In the genomic region with DNA sequence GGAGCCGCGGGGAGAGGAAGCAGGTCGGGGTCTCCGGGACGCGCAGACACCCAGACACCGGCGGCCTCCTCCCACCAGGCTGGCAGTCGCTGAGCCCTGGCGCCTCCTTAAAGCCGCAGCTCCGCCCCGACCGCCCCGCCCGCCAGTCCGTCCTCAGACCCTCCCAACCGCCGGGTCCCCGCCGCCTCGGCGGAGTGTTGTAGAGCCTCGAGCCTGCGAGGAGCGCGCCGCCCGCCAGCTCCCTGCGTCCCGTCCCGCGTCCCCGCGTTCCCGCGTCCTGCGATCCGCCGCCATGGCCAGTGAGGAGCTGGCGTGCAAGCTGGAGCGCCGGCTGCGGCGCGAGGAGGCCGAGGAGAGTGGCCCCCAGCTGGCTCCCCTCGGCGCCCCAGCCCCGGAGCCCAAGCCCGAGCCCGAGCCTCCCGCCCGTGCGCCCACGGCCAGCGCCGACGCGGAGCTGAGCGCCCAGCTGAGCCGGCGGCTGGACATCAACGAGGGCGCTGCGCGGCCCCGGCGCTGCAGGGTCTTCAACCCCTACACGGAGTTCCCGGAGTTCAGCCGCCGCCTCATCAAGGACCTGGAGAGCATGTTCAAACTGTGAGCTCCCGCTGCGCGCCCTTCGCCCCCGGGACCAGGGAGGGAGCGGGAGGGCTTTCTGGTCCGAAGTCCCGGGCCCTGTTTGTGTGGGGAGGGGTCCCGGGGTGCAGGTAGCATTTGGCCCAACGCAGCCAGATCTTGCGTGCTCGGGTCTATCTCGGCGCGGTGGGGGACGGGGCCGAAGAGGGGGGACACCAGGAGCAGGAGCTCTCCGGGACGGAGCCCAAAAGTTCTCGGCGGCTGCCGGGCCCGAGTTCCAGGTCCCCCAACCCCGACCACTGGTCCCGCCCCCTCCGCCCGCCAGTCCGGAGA, we compare ENCODE assay signal across 9 cellular contexts. TPM values are rescaled to one million over a fixed set of nuclear protein-coding genes. Genes with fewer than 3 reads are reported as not detected.
DNase-seq lines count a peak whose midpoint lies in the region; ATAC-seq and TF ChIP-seq lines count a peak whose summit lies in the region.
"Had no signal": no experiment of that assay in that cellular context is flagged by ENCODE, and none has a peak within 500 bp of the region (broad histone marks: within the 10 kb centered on the region; RNA-seq: fewer than 3 reads in every experiment).

A gene with protein sequence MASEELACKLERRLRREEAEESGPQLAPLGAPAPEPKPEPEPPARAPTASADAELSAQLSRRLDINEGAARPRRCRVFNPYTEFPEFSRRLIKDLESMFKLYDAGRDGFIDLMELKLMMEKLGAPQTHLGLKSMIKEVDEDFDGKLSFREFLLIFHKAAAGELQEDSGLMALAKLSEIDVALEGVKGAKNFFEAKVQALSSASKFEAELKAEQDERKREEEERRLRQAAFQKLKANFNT (plus strand): TSS at position 192 of the 906 bp plus-strand sequence. CDS start 101 bp downstream, at position 293.

- DNase-seq in Caco-2 = peak; percentile 67 to 75
- peak; percentile 36 for DNase-seq in LoVo (ENCODE audit: low spot score)
- peak; percentile 50 for DNase-seq in activated B cell treated with CpG ODN at 0.5 μM for 24 hours
- DNase-seq in central memory CD8-positive, alpha-beta T cell (ENCODE audit: low spot score in 2 of 2) = peak; percentile 14 to 18
- peak; percentile 47 for DNase-seq in iris pigment epithelial cell (ENCODE audit: low read depth)
- DNase-seq in CD14-positive monocyte (ENCODE audit: low spot score) = no peak

- TF ChIP-seq CTCF in Caco-2 (IDR thresholded peaks at IDR 0.05; ENCODE audit: insufficient read depth in 1 of 2, low read depth in 1 of 2, low read length in 1 of 2, severe bottlenecking in 1 of 2, unreplicated experiment in 1 of 2) (no peak), activated B cell treated with CpG ODN at 0.5 μM for 24 hours (IDR thresholded peaks at IDR 0.05) (no peak), CD14-positive monocyte (IDR thresholded peaks at IDR 0.05) (no peak)

- H3K9ac ChIP-seq in skeletal muscle tissue (ENCODE audit: low read depth in 1 of 3, low read length in 3 of 3) = peak within 1 kb of the TSS; percentile 51 to 75 (median 69)

- CTCF ChIA-PET in Caco-2 (lab: Charles Lee) (interaction anchor here (0.6 kb wide), 1 partner anchor 75 kb away, joined by 3 read pairs; no protein-coding TSS in a partner anchor), activated B cell treated with CpG ODN at 0.5 μM for 24 hours (lab: Charles Lee) (interaction anchor here (1.0 kb wide), 1 partner anchor 23 kb away, joined by 4 read pairs; no protein-coding TSS in a partner anchor)

- POLR2A ChIA-PET in Caco-2 (lab: Charles Lee) = no interaction called here
- POLR2A ChIA-PET in activated B cell treated with CpG ODN at 0.5 μM for 24 hours (lab: Charles Lee) = interaction anchor here (0.6 kb wide), 1 partner anchor 114 kb away, joined by 7 read pairs; no protein-coding TSS in a partner anchor

- H3K27me3 ChIP-seq in Caco-2 (replicated peaks; ENCODE audit: control insufficient read depth, insufficient read depth, low read length) (no peaks in the 10 kb centered on the region), skeletal muscle tissue (ENCODE audit: control insufficient read depth in 3 of 3, insufficient read depth in 3 of 3, low read length in 3 of 3) (peaks cover 8 to 30% (median 10%) of the 10 kb centered on the region in 3 donors)

- H3K4me3 ChIP-seq in Caco-2 (ENCODE audit: low read depth, low read length) (peak within 1 kb of the TSS; percentile 57), skeletal muscle tissue (ENCODE audit: low read length in 3 of 3) (peak within 1 kb of the TSS; percentile 66 to 74 (median 68))

- H3K4me3 Mint-ChIP-seq in Caco-2 (ENCODE audit: unreplicated experiment) (peak within 1 kb of the TSS; percentile 78), activated B cell treated with CpG ODN at 0.5 μM for 24 hours (peak within 1 kb of the TSS; percentile 45), CD14-positive monocyte (peak within 1 kb of the TSS in 1 of 2 donors; percentile 88)
- peak within 1 kb of the TSS; percentile 50 for H3K4me3 Mint-ChIP-seq in central memory CD8-positive, alpha-beta T cell

- H3K27me3 Mint-ChIP-seq in Caco-2 (ENCODE audit: insufficient read depth, unreplicated experiment) (no peaks in the 10 kb centered on the region), activated B cell treated with CpG ODN at 0.5 μM for 24 hours (peaks cover 38% of the 10 kb centered on the region), CD14-positive monocyte (ENCODE audit: low read depth in 3 of 3) (peaks cover 62 to 94% (median 86%) of the 10 kb centered on the region in 3 donors)
- peaks cover 69% of the 10 kb centered on the region for H3K27me3 Mint-ChIP-seq in central memory CD8-positive, alpha-beta T cell

- H3K4me1 ChIP-seq in Caco-2 (no peaks in the 10 kb centered on the region), skeletal muscle tissue (ENCODE audit: control insufficient read depth in 3 of 3, insufficient read depth in 3 of 3, low read length in 3 of 3) (peaks cover 4 to 8% (median 6%) of the 10 kb centered on the region in 3 donors)

- H3K9me3 Mint-ChIP-seq in Caco-2 (ENCODE audit: unreplicated experiment) = no peaks in the 10 kb centered on the region
- no peaks in the 10 kb centered on the region for H3K9me3 Mint-ChIP-seq in activated B cell treated with CpG ODN at 0.5 μM for 24 hours
- H3K9me3 Mint-ChIP-seq in central memory CD8-positive, alpha-beta T cell = no peaks in the 10 kb centered on the region
- H3K9me3 Mint-ChIP-seq in CD14-positive monocyte = peaks cover 0 to 11% (median 7%) of the 10 kb centered on the region in 7 donors

- H3K36me3 Mint-ChIP-seq in Caco-2 (ENCODE audit: insufficient read depth, unreplicated experiment) = no peaks in the 10 kb centered on the region
- no peaks in the 10 kb centered on the region for H3K36me3 Mint-ChIP-seq in activated B cell treated with CpG ODN at 0.5 μM for 24 hours (ENCODE audit: low read depth)
- H3K36me3 Mint-ChIP-seq in central memory CD8-positive, alpha-beta T cell (ENCODE audit: insufficient read depth) = no peaks in the 10 kb centered on the region
- H3K36me3 Mint-ChIP-seq in CD14-positive monocyte = peaks cover 0 to 2% of the 10 kb centered on the region in 2 donors

- H3K4me1 Mint-ChIP-seq in Caco-2 (ENCODE audit: low read depth, unreplicated experiment) (peaks cover 6% of the 10 kb centered on the region), activated B cell treated with CpG ODN at 0.5 μM for 24 hours (peaks cover 8% of the 10 kb centered on the region), CD14-positive monocyte (peaks cover 4% of the 10 kb centered on the region)
- peaks cover 7% of the 10 kb centered on the region for H3K4me1 Mint-ChIP-seq in central memory CD8-positive, alpha-beta T cell

- ATAC-seq in activated B cell treated with CpG ODN at 0.5 μM for 24 hours (ENCODE audit: low read depth) (peak; percentile 95), HG03565 (IDR thresholded peaks at IDR 0.05; ENCODE audit: unreplicated experiment) (no peak)
- ATAC-seq in central memory CD8-positive, alpha-beta T cell (replicated peaks; ENCODE audit: extremely low read depth, poor library complexity, severe bottlenecking) = peak; percentile 52

- H3K9me3 ChIP-seq in Caco-2 (no peaks in the 10 kb centered on the region), skeletal muscle tissue (ENCODE audit: control insufficient read depth in 3 of 3, low read length in 3 of 3) (no peaks in the 10 kb centered on the region)

- peak within 1 kb of the TSS; percentile 73 for H3K27ac ChIP-seq in skeletal muscle tissue (ENCODE audit: low read depth, low read length)

- H3K27ac Mint-ChIP-seq in Caco-2 (ENCODE audit: unreplicated experiment) (peak within 1 kb of the TSS; percentile 78), activated B cell treated with CpG ODN at 0.5 μM for 24 hours (no peak within 1 kb of the TSS), CD14-positive monocyte (peak within 1 kb of the TSS in 1 of 7 donors; percentile 48)
- H3K27ac Mint-ChIP-seq in central memory CD8-positive, alpha-beta T cell (ENCODE audit: low read depth) = no peak within 1 kb of the TSS

- BruUV-seq in Caco-2 (replicated peaks; lab: Mats Ljungman, UMichigan) = no TSS peak

- intact Hi-C loops in Caco-2 (cut with micrococcal nuclease; ENCODE audit: unreplicated experiment) = no loop called here
- intact Hi-C loops in activated B cell treated with CpG ODN at 0.5 μM for 24 hours (cut with micrococcal nuclease) = no loop called here
- intact Hi-C loops in CD14-positive monocyte (cut with micrococcal nuclease) = no loop called here

- H3K36me3 ChIP-seq in Caco-2 (ENCODE audit: control insufficient read depth, insufficient read depth, low read length) (no peaks in the 10 kb centered on the region), skeletal muscle tissue (ENCODE audit: control insufficient read depth in 3 of 3, insufficient read depth in 3 of 3, low read length in 3 of 3) (no peaks in the 10 kb centered on the region)

RNA-seq across cellular contexts. Expression of the gene that starts here (rescaled TPM):
- total RNA-seq in Caco-2 (2022) (4.1 and 4.2 TPM in 2 replicates), activated B cell treated with CpG ODN at 0.5 μM for 24 hours (not detected in 2 replicates), skeletal muscle tissue (2.1 TPM)
- not detected for polyA plus RNA-seq in CD14-positive monocyte
- total RNA-seq: HT1080 had no signal

Comparison
In these comparisons a context has a peak if more than half of its experiments do, and no peak if none do; other contexts are left out.
1. Peak in DNase-seq and ATAC-seq in activated B cell treated with CpG ODN at 0.5 μM for 24 hours; RNA of the gene not detected or under 1 TPM.